ENCODE assay signal across 2 cellular contexts in the genomic region with DNA sequence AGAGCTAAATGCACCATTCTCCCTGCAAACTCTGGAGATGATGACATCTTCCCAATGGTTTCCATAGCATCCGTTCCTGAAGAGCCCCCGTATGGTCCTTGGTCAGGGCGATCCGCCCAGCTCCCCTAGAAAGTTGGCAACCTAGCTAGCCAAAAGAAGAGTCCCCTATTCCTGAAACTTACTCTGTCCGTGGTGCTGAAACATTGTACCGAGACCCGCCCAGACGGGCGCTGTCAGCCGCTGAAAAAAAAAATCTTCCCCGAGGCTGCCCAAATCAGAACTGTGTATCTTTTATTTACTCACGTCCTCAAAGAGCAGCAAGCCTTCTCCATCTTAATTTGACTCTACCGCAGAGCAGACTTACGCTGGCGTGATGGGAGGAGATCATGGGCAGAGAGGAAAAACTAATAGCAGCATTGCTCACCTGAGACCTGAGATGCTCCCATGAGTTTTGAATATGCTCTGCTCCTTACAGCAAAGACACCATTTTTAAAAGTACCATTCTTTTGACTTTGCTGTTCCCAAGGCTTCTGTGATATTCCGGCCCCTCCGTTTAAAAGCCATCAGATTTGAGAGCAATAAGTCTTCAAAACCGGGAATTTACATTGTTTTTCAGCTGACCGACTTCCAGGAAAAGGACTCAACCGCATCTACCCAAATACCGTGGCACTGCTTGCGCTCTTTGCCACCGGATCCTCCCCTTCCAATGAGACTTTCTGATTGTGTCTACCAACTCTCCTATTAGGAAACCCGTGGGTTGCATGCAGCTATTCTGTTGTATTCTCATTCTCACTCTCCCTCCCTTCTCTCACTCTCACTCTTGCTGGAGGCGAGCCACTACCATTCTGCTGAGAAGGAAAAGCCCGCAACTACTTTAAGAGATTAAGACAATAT.
TF ChIP-seq lines count a peak whose summit lies in the region.

Gene SLC17A6 (plus strand): TSS at position 811 of the 894 bp plus-strand sequence. CDS start 153 bp downstream, outside the sequence.

TF ChIP-seq in WTC11, 78 proteins besides CTCF, POLR2A, EP300 and RAD21 (continued from another document and continues in another):
- TF ChIP-seq E2F5 (CRISPR knock-in tag; IDR thresholded peaks at IDR 0.05): no peak
- TF ChIP-seq ZNF263 (CRISPR knock-in tag; IDR thresholded peaks at IDR 0.05; ENCODE audit: low read depth): no peak
- TF ChIP-seq MXD4 (CRISPR knock-in tag; IDR thresholded peaks at IDR 0.05; ENCODE audit: borderline replicate concordance): no peak
- no peak for TF ChIP-seq TEAD4 (CRISPR knock-in tag; IDR thresholded peaks at IDR 0.05)
- TF ChIP-seq, protein P1, sequence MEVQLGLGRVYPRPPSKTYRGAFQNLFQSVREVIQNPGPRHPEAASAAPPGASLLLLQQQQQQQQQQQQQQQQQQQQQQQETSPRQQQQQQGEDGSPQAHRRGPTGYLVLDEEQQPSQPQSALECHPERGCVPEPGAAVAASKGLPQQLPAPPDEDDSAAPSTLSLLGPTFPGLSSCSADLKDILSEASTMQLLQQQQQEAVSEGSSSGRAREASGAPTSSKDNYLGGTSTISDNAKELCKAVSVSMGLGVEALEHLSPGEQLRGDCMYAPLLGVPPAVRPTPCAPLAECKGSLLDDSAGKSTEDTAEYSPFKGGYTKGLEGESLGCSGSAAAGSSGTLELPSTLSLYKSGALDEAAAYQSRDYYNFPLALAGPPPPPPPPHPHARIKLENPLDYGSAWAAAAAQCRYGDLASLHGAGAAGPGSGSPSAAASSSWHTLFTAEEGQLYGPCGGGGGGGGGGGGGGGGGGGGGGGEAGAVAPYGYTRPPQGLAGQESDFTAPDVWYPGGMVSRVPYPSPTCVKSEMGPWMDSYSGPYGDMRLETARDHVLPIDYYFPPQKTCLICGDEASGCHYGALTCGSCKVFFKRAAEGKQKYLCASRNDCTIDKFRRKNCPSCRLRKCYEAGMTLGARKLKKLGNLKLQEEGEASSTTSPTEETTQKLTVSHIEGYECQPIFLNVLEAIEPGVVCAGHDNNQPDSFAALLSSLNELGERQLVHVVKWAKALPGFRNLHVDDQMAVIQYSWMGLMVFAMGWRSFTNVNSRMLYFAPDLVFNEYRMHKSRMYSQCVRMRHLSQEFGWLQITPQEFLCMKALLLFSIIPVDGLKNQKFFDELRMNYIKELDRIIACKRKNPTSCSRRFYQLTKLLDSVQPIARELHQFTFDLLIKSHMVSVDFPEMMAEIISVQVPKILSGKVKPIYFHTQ (CRISPR knock-in tag; IDR thresholded peaks at IDR 0.05): no peak
- TF ChIP-seq, protein P2, sequence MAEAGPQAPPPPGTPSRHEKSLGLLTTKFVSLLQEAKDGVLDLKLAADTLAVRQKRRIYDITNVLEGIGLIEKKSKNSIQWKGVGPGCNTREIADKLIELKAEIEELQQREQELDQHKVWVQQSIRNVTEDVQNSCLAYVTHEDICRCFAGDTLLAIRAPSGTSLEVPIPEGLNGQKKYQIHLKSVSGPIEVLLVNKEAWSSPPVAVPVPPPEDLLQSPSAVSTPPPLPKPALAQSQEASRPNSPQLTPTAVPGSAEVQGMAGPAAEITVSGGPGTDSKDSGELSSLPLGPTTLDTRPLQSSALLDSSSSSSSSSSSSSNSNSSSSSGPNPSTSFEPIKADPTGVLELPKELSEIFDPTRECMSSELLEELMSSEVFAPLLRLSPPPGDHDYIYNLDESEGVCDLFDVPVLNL (CRISPR knock-in tag; IDR thresholded peaks at IDR 0.05; ENCODE audit: borderline replicate concordance, low read depth): no peak
- TF ChIP-seq KAT7 (CRISPR knock-in tag; IDR thresholded peaks at IDR 0.05; ENCODE audit: borderline replicate concordance): no peak
- no peak for TF ChIP-seq NR1H2 (CRISPR knock-in tag; IDR thresholded peaks at IDR 0.05)
- no peak for TF ChIP-seq CBFB (CRISPR knock-in tag; IDR thresholded peaks at IDR 0.05; ENCODE audit: low read depth)
- TF ChIP-seq CDX4 (CRISPR knock-in tag; IDR thresholded peaks at IDR 0.05; ENCODE audit: borderline replicate concordance): no peak
- TF ChIP-seq, protein P3, sequence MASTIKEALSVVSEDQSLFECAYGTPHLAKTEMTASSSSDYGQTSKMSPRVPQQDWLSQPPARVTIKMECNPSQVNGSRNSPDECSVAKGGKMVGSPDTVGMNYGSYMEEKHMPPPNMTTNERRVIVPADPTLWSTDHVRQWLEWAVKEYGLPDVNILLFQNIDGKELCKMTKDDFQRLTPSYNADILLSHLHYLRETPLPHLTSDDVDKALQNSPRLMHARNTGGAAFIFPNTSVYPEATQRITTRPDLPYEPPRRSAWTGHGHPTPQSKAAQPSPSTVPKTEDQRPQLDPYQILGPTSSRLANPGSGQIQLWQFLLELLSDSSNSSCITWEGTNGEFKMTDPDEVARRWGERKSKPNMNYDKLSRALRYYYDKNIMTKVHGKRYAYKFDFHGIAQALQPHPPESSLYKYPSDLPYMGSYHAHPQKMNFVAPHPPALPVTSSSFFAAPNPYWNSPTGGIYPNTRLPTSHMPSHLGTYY (CRISPR knock-in tag; IDR thresholded peaks at IDR 0.05): no peak
- TF ChIP-seq NFYB (CRISPR knock-in tag; conservative IDR thresholded peaks at IDR 0.05; ENCODE audit: low read depth): 0 out of 2 replicates have a peak, but pooled peaks have one; percentile 8
- TF ChIP-seq NR3C1 (CRISPR knock-in tag; conservative IDR thresholded peaks at IDR 0.05; ENCODE audit: low read depth): no peak
- no peak for TF ChIP-seq NFE2L1 (CRISPR knock-in tag; IDR thresholded peaks at IDR 0.05)
- TF ChIP-seq NR2C2 (CRISPR knock-in tag; IDR thresholded peaks at IDR 0.05): no peak
- TF ChIP-seq OVOL2 (CRISPR knock-in tag; IDR thresholded peaks at IDR 0.05; ENCODE audit: borderline replicate concordance): no peak
- TF ChIP-seq, protein P4, sequence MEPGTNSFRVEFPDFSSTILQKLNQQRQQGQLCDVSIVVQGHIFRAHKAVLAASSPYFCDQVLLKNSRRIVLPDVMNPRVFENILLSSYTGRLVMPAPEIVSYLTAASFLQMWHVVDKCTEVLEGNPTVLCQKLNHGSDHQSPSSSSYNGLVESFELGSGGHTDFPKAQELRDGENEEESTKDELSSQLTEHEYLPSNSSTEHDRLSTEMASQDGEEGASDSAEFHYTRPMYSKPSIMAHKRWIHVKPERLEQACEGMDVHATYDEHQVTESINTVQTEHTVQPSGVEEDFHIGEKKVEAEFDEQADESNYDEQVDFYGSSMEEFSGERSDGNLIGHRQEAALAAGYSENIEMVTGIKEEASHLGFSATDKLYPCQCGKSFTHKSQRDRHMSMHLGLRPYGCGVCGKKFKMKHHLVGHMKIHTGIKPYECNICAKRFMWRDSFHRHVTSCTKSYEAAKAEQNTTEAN (CRISPR knock-in tag; IDR thresholded peaks at IDR 0.05): no peak
- TF ChIP-seq JAZF1 (CRISPR knock-in tag; IDR thresholded peaks at IDR 0.05): no peak

TF ChIP-seq in HepG2, 621 proteins besides CTCF, POLR2A, EP300 and RAD21 (continued from another document and continues in another):
- TF ChIP-seq KLF16 (CRISPR knock-in tag; IDR thresholded peaks at IDR 0.05) (peak in 1 of 2 experiments; percentile 55; a peak in 1 of 4 replicates), ZSCAN9 (CRISPR knock-in tag; IDR thresholded peaks at IDR 0.05; ENCODE audit: borderline replicate concordance) (peak; percentile 74), ATRX (CRISPR knock-in tag; IDR thresholded peaks at IDR 0.05; ENCODE audit: borderline replicate concordance) (no peak), STAG1 (CRISPR knock-in tag; IDR thresholded peaks at IDR 0.05) (no peak), SRY (CRISPR knock-in tag; IDR thresholded peaks at IDR 0.05) (peak; percentile 49; the same call in 1 of the 2 replicates), ZBTB25 (CRISPR knock-in tag; IDR thresholded peaks at IDR 0.05) (0 out of 2 replicates have a peak, but pooled peaks have one; percentile 45), SMAD3 (CRISPR knock-in tag; IDR thresholded peaks at IDR 0.05) (0 out of 2 replicates have a peak, but pooled peaks have one; percentile 37), ZNF570 (CRISPR knock-in tag; IDR thresholded peaks at IDR 0.05; ENCODE audit: borderline replicate concordance) (no peak), SP140L (CRISPR knock-in tag; IDR thresholded peaks at IDR 0.05; ENCODE audit: borderline replicate concordance) (peak; percentile 57; the same call in 1 of the 2 replicates), ZNF17 (CRISPR knock-in tag; IDR thresholded peaks at IDR 0.05) (no peak), ZNF143 (CRISPR knock-in tag; IDR thresholded peaks at IDR 0.05) (no peak), SALL1 (CRISPR knock-in tag; IDR thresholded peaks at IDR 0.05) (0 out of 2 replicates have a peak, but pooled peaks have one; percentile 16), KLF6 (CRISPR knock-in tag; IDR thresholded peaks at IDR 0.05) (0 out of 2 replicates have a peak, but pooled peaks have one; percentile 40), RXRB (CRISPR knock-in tag; IDR thresholded peaks at IDR 0.05; ENCODE audit: borderline replicate concordance) (no peak), ZEB1 (IDR thresholded peaks at IDR 0.05; ENCODE audit: insufficient replicate concordance, low read depth) (no peak)
- TF ChIP-seq, protein P5, sequence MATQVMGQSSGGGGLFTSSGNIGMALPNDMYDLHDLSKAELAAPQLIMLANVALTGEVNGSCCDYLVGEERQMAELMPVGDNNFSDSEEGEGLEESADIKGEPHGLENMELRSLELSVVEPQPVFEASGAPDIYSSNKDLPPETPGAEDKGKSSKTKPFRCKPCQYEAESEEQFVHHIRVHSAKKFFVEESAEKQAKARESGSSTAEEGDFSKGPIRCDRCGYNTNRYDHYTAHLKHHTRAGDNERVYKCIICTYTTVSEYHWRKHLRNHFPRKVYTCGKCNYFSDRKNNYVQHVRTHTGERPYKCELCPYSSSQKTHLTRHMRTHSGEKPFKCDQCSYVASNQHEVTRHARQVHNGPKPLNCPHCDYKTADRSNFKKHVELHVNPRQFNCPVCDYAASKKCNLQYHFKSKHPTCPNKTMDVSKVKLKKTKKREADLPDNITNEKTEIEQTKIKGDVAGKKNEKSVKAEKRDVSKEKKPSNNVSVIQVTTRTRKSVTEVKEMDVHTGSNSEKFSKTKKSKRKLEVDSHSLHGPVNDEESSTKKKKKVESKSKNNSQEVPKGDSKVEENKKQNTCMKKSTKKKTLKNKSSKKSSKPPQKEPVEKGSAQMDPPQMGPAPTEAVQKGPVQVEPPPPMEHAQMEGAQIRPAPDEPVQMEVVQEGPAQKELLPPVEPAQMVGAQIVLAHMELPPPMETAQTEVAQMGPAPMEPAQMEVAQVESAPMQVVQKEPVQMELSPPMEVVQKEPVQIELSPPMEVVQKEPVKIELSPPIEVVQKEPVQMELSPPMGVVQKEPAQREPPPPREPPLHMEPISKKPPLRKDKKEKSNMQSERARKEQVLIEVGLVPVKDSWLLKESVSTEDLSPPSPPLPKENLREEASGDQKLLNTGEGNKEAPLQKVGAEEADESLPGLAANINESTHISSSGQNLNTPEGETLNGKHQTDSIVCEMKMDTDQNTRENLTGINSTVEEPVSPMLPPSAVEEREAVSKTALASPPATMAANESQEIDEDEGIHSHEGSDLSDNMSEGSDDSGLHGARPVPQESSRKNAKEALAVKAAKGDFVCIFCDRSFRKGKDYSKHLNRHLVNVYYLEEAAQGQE (IDR thresholded peaks at IDR 0.05; ENCODE audit: borderline replicate concordance in 1 of 2, low read depth in 1 of 2, low read length in 2 of 2): peak; percentile 67 to 97
- TF ChIP-seq, protein P6, sequence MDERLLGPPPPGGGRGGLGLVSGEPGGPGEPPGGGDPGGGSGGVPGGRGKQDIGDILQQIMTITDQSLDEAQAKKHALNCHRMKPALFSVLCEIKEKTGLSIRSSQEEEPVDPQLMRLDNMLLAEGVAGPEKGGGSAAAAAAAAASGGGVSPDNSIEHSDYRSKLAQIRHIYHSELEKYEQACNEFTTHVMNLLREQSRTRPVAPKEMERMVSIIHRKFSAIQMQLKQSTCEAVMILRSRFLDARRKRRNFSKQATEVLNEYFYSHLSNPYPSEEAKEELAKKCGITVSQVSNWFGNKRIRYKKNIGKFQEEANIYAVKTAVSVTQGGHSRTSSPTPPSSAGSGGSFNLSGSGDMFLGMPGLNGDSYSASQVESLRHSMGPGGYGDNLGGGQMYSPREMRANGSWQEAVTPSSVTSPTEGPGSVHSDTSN (CRISPR knock-in tag; IDR thresholded peaks at IDR 0.05): no peak
